In genomic region chr1:35769188-35769758, GRCh38 we compare ENCODE assay signal across 8 cellular contexts. TPM values are rescaled to one million over a fixed set of nuclear protein-coding genes. Genes with fewer than 3 reads are reported as not detected.
DNase-seq lines count a peak whose midpoint lies in the region; ATAC-seq and TF ChIP-seq lines count a peak whose summit lies in the region.

No MANE protein-coding gene starts in this region.

- intact Hi-C loops in adrenal gland (cut with DNase I), result no loop called here
- intact Hi-C loops in left ventricle myocardium superior (cut with micrococcal nuclease), result no loop called here
- intact Hi-C loops in prostate gland (cut with DNase I), result no loop called here

- H3K36me3 ChIP-seq in adrenal gland (replicated peaks in 1 of 2), result no peaks in the 10 kb centered on the region
- no peaks in the 10 kb centered on the region for H3K36me3 ChIP-seq in prostate gland
- no peaks in the 10 kb centered on the region for H3K36me3 ChIP-seq in urinary bladder (ENCODE audit: insufficient read depth)

- H3K27ac ChIP-seq in adrenal gland (peak overlapping the region in 4 of 5 donors; percentile 67 to 83 (median 79)), prostate gland (peak overlapping the region; percentile 57 to 59), urinary bladder (ENCODE audit: low read depth) (no peak overlapping the region)

- ATAC-seq in HG02759 (IDR thresholded peaks at IDR 0.05; ENCODE audit: unreplicated experiment), result peak; percentile 83
- ATAC-seq in left ventricle myocardium superior, result peak; percentile 93

- peak overlapping the region; percentile 95 for H3K4me3 ChIP-seq in GM12875 (ENCODE audit: low read depth, low read length)
- H3K4me3 ChIP-seq in adrenal gland, result peak overlapping the region; percentile 10 to 87 (median 71)
- peak overlapping the region; percentile 57 to 72 for H3K4me3 ChIP-seq in prostate gland
- H3K4me3 ChIP-seq in urinary bladder (ENCODE audit: low read depth, low read length), result peak overlapping the region; percentile 74

- WGBS in adrenal gland, 4 donors, result 0% methylated on average over 23 to 58 of the region's 58 CpGs
- under 1% methylated on average over 22 of the region's 58 CpGs for WGBS in prostate gland
- under 1% methylated on average over 58 of the region's 58 CpGs for WGBS in urinary bladder

- H3K4me1 ChIP-seq in adrenal gland (replicated peaks in 1 of 2) (peaks cover 0 to 6% of the 10 kb centered on the region in 2 donors), prostate gland (replicated peaks) (no peaks in the 10 kb centered on the region), urinary bladder (ENCODE audit: insufficient read depth) (no peaks in the 10 kb centered on the region)

- TF ChIP-seq CTCF in GM12875 (IDR thresholded peaks at IDR 0.05; ENCODE audit: borderline replicate concordance, insufficient read depth, low read depth, low read length) (peak; percentile 16; the same call in 1 of the 2 replicates), adrenal gland (IDR thresholded peaks at IDR 0.05) (peak in 3 of 6 experiments; percentile 5 to 19 (median 17)), prostate gland (IDR thresholded peaks at IDR 0.05) (peak in 2 of 4 experiments; percentile 15 to 31)

- H3K27me3 ChIP-seq in adrenal gland (no peaks in the 10 kb centered on the region), prostate gland (replicated peaks; ENCODE audit: insufficient read depth) (no peaks in the 10 kb centered on the region)

- TF ChIP-seq POLR2A in adrenal gland (IDR thresholded peaks at IDR 0.05), result no peak
- peak; percentile 48 for TF ChIP-seq POLR2A in prostate gland (IDR thresholded peaks at IDR 0.05)

- no peaks in the 10 kb centered on the region for H3K9me3 ChIP-seq in adrenal gland (replicated peaks in 1 of 3)
- H3K9me3 ChIP-seq in prostate gland, result no peaks in the 10 kb centered on the region

- DNase-seq in NCI-H128 (lab: John Stamatoyannopoulos, UW; ENCODE audit: unreplicated experiment) (peak; percentile 88), SW 1271 (lab: John Stamatoyannopoulos, UW) (peak; percentile 46 to 75), adrenal gland (peak; percentile 79 to 90 (median 85)), left ventricle myocardium superior (peak; percentile 89), prostate gland (ENCODE audit: low spot score) (peak; percentile 60)

RNA-seq across cellular contexts. Expression of gene CLSPN, which starts 0.5 kb away (rescaled TPM):
- total RNA-seq in adrenal gland (1 to 10 TPM in 2 of 8 donors, under 1 TPM in 5, not detected in 1; 0.12 to 1.9 (median 0.65) TPM), left ventricle myocardium superior (0.59 TPM), prostate gland (1 to 10 TPM in 1 of 2 donors, under 1 TPM in 1; 0.73 to 3.4 TPM), urinary bladder (10.4 TPM)
- polyA plus RNA-seq in adrenal gland (1 to 10 TPM in 1 of 3 donors, under 1 TPM in 2; 0.10 to 1.3 (median 0.32) TPM), urinary bladder (0.25 TPM)

RNA-seq across cellular contexts. Expression of gene AGO4, which starts 38.5 kb away (rescaled TPM):
- total RNA-seq in adrenal gland, result 10 to 100 TPM in 1 of 8 donors, 1 to 10 TPM in 7; 4.0 to 12.0 (median 8.4) TPM
- polyA plus RNA-seq in adrenal gland, result 10 to 100 TPM in 1 of 3 donors, 1 to 10 TPM in 2; 6.0 to 10.4 (median 6.8) TPM
- 19.0 TPM for total RNA-seq in left ventricle myocardium superior
- total RNA-seq in prostate gland, result 10 to 100 TPM; 11.7 to 15.2 TPM
- 31.7 TPM for total RNA-seq in urinary bladder
- polyA plus RNA-seq in urinary bladder, result 11.2 TPM

RNA-seq across cellular contexts. Expression of gene C1orf216, which starts 50.6 kb away (rescaled TPM):
- 10 to 100 TPM; 13.5 to 25.0 (median 15.2) TPM for total RNA-seq in adrenal gland
- polyA plus RNA-seq in adrenal gland, result 10 to 100 TPM in 1 of 3 donors, 1 to 10 TPM in 2; 6.2 to 12.6 (median 7.5) TPM
- total RNA-seq in left ventricle myocardium superior, result 9.8 TPM
- 10 to 100 TPM; 10.1 to 12.9 TPM for total RNA-seq in prostate gland
- total RNA-seq in urinary bladder, result 12.0 TPM
- 20.4 TPM for polyA plus RNA-seq in urinary bladder
